ENCODE assay signal across 1 cellular context in the genomic region with DNA sequence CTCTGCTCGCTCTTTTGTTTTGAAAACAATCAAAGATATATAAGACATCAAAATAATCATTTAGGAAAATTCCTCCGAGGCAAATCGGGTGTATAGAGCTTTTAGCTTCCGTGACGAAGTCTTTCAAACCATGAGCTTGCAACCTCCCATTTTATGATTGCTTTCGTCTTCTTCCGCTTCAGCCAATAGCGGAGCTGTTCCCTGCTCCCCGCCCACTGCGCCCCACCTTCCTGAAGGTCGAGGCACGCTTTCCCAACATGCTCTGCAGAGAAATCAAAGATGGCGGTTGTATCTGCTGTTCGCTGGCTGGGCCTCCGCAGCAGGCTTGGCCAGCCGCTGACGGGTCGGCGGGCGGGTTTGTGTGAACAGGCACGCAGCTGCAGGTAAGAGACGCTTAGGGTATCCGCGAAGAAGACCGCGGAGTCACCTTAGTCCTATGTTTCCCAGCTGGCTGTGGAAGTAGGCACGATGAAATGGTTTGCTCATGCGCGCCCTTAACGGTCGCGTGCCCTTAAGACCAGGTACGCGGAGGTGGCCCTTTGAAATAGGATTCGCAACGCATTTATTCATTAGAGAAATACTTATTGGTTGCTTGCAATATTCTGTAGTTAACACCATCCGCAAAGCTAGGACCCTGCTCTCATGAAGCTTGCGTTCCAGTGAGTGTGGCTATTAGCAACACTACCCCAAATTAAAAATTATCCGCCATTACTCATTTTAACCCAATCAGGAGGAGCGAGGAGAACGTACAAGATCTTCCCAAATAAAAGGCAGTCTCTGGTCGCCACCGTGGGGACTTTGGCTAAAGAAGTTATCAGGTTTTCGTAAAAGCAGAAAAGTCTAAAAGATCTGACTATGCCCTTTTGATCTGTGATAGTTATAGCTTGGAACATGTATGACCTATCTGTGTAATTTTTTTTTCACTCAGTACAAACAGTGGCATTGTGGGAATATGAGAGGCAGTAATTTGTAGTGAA.
TF ChIP-seq lines count a peak whose summit lies in the region.

Gene PTCD3, plus strand, starts transcription at position 267 of the 977 bp plus-strand sequence. Its CDS starts 13 bp downstream, at position 280.

TF ChIP-seq in H1, 55 proteins besides CTCF, POLR2A, EP300 and RAD21 (continued from another document):
- no peak for TF ChIP-seq NRF1 (IDR thresholded peaks at IDR 0.05; ENCODE audit: low read depth, low read length)
- no peak for TF ChIP-seq JUN (IDR thresholded peaks at IDR 0.05; ENCODE audit: low read depth, low read length)
- no peak for TF ChIP-seq ZNF274 (IDR thresholded peaks at IDR 0.05; ENCODE audit: borderline replicate concordance, extremely low read depth, low read length)
- no peak for TF ChIP-seq HDAC6 (IDR thresholded peaks at IDR 0.05; ENCODE audit: low read depth, low read length)
- TF ChIP-seq RNF2 (IDR thresholded peaks at IDR 0.05; ENCODE audit: borderline replicate concordance, low read depth, low read length, missing control alignments, poor library complexity, severe bottlenecking), result no peak
- peak; percentile 90; the same call in 1 of the 2 replicates for TF ChIP-seq SP4 (IDR thresholded peaks at IDR 0.05; ENCODE audit: low read length)
- no peak; the same call in 1 of the 2 replicates for TF ChIP-seq ATF2 (IDR thresholded peaks at IDR 0.05; ENCODE audit: low read length)
- TF ChIP-seq TAF1 (IDR thresholded peaks at IDR 0.05; ENCODE audit: low read depth, low read length), result peak; percentile 98
- no peak for TF ChIP-seq BACH1 (IDR thresholded peaks at IDR 0.05; ENCODE audit: low read length)
- no peak for TF ChIP-seq EZH2 (IDR thresholded peaks at IDR 0.05; ENCODE audit: low read depth, low read length, severe bottlenecking)
- TF ChIP-seq KDM5A (IDR thresholded peaks at IDR 0.05; ENCODE audit: low read length), result peak; percentile 85
- TF ChIP-seq SUZ12 (IDR thresholded peaks at IDR 0.05; ENCODE audit: low read length), result no peak
- TF ChIP-seq FOSL1 (IDR thresholded peaks at IDR 0.05; ENCODE audit: insufficient read depth, low read depth, low read length), result no peak
- no peak for TF ChIP-seq BCL11A (IDR thresholded peaks at IDR 0.05; ENCODE audit: low read depth in 2 of 2, low read length in 2 of 2)
- TF ChIP-seq, protein P1, sequence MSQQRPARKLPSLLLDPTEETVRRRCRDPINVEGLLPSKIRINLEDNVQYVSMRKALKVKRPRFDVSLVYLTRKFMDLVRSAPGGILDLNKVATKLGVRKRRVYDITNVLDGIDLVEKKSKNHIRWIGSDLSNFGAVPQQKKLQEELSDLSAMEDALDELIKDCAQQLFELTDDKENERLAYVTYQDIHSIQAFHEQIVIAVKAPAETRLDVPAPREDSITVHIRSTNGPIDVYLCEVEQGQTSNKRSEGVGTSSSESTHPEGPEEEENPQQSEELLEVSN (IDR thresholded peaks at IDR 0.05), result peak; percentile 9; the same call in 1 of the 2 replicates
- TF ChIP-seq CHD7 (IDR thresholded peaks at IDR 0.05; ENCODE audit: insufficient replicate concordance, low read length), result no peak
- TF ChIP-seq CREB1 (IDR thresholded peaks at IDR 0.05), result peak; percentile 30
- no peak for TF ChIP-seq SRF (IDR thresholded peaks at IDR 0.05; ENCODE audit: low read depth, low read length)
- peak; percentile 37 for TF ChIP-seq SAP30 (IDR thresholded peaks at IDR 0.05; ENCODE audit: insufficient read depth, insufficient replicate concordance, low read length)
- TF ChIP-seq KDM4A (IDR thresholded peaks at IDR 0.05; ENCODE audit: low read depth, low read length, severe bottlenecking), result peak; percentile 34
- TF ChIP-seq KDM1A (IDR thresholded peaks at IDR 0.05; ENCODE audit: borderline replicate concordance, low read length), result no peak
- peak; percentile 96 for TF ChIP-seq JUND (IDR thresholded peaks at IDR 0.05; ENCODE audit: low read length)
- TF ChIP-seq EGR1 (IDR thresholded peaks at IDR 0.05; ENCODE audit: borderline replicate concordance, low read depth, low read length), result no peak
- TF ChIP-seq, protein P2, sequence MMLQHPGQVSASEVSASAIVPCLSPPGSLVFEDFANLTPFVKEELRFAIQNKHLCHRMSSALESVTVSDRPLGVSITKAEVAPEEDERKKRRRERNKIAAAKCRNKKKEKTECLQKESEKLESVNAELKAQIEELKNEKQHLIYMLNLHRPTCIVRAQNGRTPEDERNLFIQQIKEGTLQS (IDR thresholded peaks at IDR 0.05; ENCODE audit: insufficient read depth, low read depth, low read length), result no peak
- no peak for TF ChIP-seq CBX5 (IDR thresholded peaks at IDR 0.05; ENCODE audit: low read depth, low read length)
- no peak for TF ChIP-seq SP2 (IDR thresholded peaks at IDR 0.05; ENCODE audit: low read length)
- peak; percentile 71 for TF ChIP-seq SIX5 (IDR thresholded peaks at IDR 0.05; ENCODE audit: low read depth, low read length)
- TF ChIP-seq CHD2 (IDR thresholded peaks at IDR 0.05; ENCODE audit: low read length), result no peak
- peak; percentile 97 for TF ChIP-seq POLR2AphosphoS5 (IDR thresholded peaks at IDR 0.05; ENCODE audit: low read depth, low read length)
- TF ChIP-seq SIRT6 (IDR thresholded peaks at IDR 0.05; ENCODE audit: low read length), result no peak
- TF ChIP-seq HDAC2 (IDR thresholded peaks at IDR 0.05; ENCODE audit: borderline replicate concordance in 1 of 2, low read depth in 2 of 2, low read length in 2 of 2), result no peak
- TF ChIP-seq, protein P3, sequence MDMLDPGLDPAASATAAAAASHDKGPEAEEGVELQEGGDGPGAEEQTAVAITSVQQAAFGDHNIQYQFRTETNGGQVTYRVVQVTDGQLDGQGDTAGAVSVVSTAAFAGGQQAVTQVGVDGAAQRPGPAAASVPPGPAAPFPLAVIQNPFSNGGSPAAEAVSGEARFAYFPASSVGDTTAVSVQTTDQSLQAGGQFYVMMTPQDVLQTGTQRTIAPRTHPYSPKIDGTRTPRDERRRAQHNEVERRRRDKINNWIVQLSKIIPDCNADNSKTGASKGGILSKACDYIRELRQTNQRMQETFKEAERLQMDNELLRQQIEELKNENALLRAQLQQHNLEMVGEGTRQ (IDR thresholded peaks at IDR 0.05; ENCODE audit: low read length), result no peak
- TF ChIP-seq CHD1 (IDR thresholded peaks at IDR 0.05; ENCODE audit: low read depth, low read length), result peak; percentile 90
- peak; percentile 85 for TF ChIP-seq PHF8 (conservative IDR thresholded peaks at IDR 0.05; ENCODE audit: low read depth, low read length)
- TF ChIP-seq TAF7 (optimal IDR thresholded peaks at IDR 0.05; ENCODE audit: borderline replicate concordance, low read depth, low read length), result peak; percentile 91
- no peak for TF ChIP-seq CBX8 (IDR thresholded peaks at IDR 0.05; ENCODE audit: borderline replicate concordance, low read depth, low read length)
- TF ChIP-seq ASH2L (IDR thresholded peaks at IDR 0.05; ENCODE audit: low read length), result peak; percentile 91
- TF ChIP-seq TBP (IDR thresholded peaks at IDR 0.05; ENCODE audit: low read depth, low read length), result peak; percentile 93
- peak; percentile 84 for TF ChIP-seq SP1 (IDR thresholded peaks at IDR 0.05; ENCODE audit: low read depth, low read length)
- TF ChIP-seq CEBPB (IDR thresholded peaks at IDR 0.05; ENCODE audit: low read depth, low read length), result no peak
- peak; percentile 96 for TF ChIP-seq YY1 (IDR thresholded peaks at IDR 0.05; ENCODE audit: low read depth, low read length)
- no peak for TF ChIP-seq RFX5 (IDR thresholded peaks at IDR 0.05; ENCODE audit: borderline replicate concordance, low read depth, low read length)
- TF ChIP-seq GABPA (IDR thresholded peaks at IDR 0.05; ENCODE audit: borderline replicate concordance, insufficient read depth, low read length), result no peak
- TF ChIP-seq GTF2F1 (IDR thresholded peaks at IDR 0.05; ENCODE audit: borderline replicate concordance, low read depth, low read length), result no peak
- no peak for TF ChIP-seq POU5F1 (IDR thresholded peaks at IDR 0.05; ENCODE audit: low read depth, low read length)
- TF ChIP-seq CTBP2 (IDR thresholded peaks at IDR 0.05; ENCODE audit: borderline replicate concordance, insufficient read depth, insufficient read length, low read length), result no peak
TF ChIP-seq in H1: peak in this region for 20.
